In the genomic region with DNA sequence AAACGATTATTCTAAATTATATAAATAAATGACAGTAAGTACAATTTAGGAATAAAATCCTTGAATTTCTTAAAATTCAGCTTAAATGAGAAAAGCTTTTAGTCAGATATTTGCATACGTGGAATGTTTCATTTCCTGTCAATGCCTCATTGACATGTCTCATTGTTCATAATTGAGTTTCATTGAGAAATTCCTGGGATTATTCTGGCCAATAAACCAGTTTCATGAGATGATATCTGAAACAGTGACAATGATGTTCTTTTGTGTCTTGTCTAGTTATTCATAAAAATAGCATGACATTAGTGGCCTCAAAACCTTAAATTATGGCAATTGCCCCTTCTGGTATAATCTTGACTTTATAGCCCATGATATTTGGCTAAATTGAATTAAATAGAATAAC, we compare ENCODE assay signal across 21 cellular contexts.
"Had no signal": no experiment of that assay in that cellular context is flagged by ENCODE, and none has a peak within 500 bp of the region (broad histone marks: within the 10 kb centered on the region; RNA-seq: fewer than 3 reads in every experiment).

No MANE protein-coding gene starts in this region.

- DNase-seq: effector memory CD8-positive, alpha-beta T cell; heart left ventricle; hippocampal formation; left colon; left ventricle myocardium superior; naive thymus-derived CD4-positive, alpha-beta T cell; nephron progenitor cell; psoas muscle; sigmoid colon; stimulated activated CD4-positive, alpha-beta T cell treated with anti-CD3 and anti-CD28 coated beads, Interleukin-2, amount 100 ng/mL, for 24 hours; stimulated activated CD4-positive, alpha-beta T cell treated with anti-CD3 and anti-CD28 coated beads, Interleukin-4, amount 100 ng/mL, for 4 hours; stimulated activated naive B cell treated with anti-CD40 and anti-IgM and Interleukin-4, amounts not matched to agents 10 μg/mL and 1 μg/mL and 100 μg/mL, for 72 hours; stimulated activated naive CD8-positive, alpha-beta T cell treated with anti-CD3 and anti-CD28 coated beads, Interleukin-15, amount 100 ng/mL, for 72 hours; transverse colon had no signal

- H3K9me3 ChIP-seq: psoas muscle, right atrium auricular region, sigmoid colon, thoracic aorta, transverse colon had no signal

- H3K27me3 ChIP-seq: right atrium auricular region, sigmoid colon, transverse colon had no signal

- H3K9ac ChIP-seq: parathyroid adenoma had no signal

- H3K4me1 Mint-ChIP-seq: naive thymus-derived CD4-positive, alpha-beta T cell; stimulated activated naive CD8-positive, alpha-beta T cell treated with anti-CD3 and anti-CD28 coated beads, Interleukin-15, amount 100 ng/mL, for 72 hours had no signal

- H3K36me3 ChIP-seq: heart left ventricle, right atrium auricular region, sigmoid colon, thoracic aorta, transverse colon had no signal

- FAIRE-seq: colon, frontal cortex had no signal

- H2AFZ ChIP-seq: parathyroid adenoma had no signal

- H3K79me2 ChIP-seq: parathyroid adenoma had no signal

- H3K27ac ChIP-seq: heart left ventricle, parathyroid adenoma, psoas muscle, right atrium auricular region, sigmoid colon, skin epidermis, thoracic aorta, transverse colon had no signal

- H3K27ac Mint-ChIP-seq: dendritic cell treated with granulocyte-macrophage colony-stimulating factor and Interleukin-4, amounts not matched to agents 40 ng/mL and 50 ng/mL, for 4 days; effector memory CD8-positive, alpha-beta T cell; naive thymus-derived CD4-positive, alpha-beta T cell; nephron progenitor cell; stimulated activated naive B cell treated with anti-CD40 and anti-IgM and Interleukin-4, amounts not matched to agents 10 μg/mL and 1 μg/mL and 100 μg/mL, for 72 hours; stimulated activated naive CD8-positive, alpha-beta T cell treated with anti-CD3 and anti-CD28 coated beads, Interleukin-15, amount 100 ng/mL, for 72 hours had no signal

- H3K27me3 Mint-ChIP-seq: dendritic cell treated with granulocyte-macrophage colony-stimulating factor and Interleukin-4, amounts not matched to agents 40 ng/mL and 50 ng/mL, for 4 days; effector memory CD8-positive, alpha-beta T cell; naive thymus-derived CD4-positive, alpha-beta T cell; stimulated activated naive CD8-positive, alpha-beta T cell treated with anti-CD3 and anti-CD28 coated beads, Interleukin-15, amount 100 ng/mL, for 72 hours had no signal

- H3K4me1 ChIP-seq: heart left ventricle, parathyroid adenoma, psoas muscle, right atrium auricular region, sigmoid colon, transverse colon had no signal

- H3K4me3 Mint-ChIP-seq: dendritic cell treated with granulocyte-macrophage colony-stimulating factor and Interleukin-4, amounts not matched to agents 40 ng/mL and 50 ng/mL, for 4 days; effector memory CD8-positive, alpha-beta T cell; naive thymus-derived CD4-positive, alpha-beta T cell; nephron progenitor cell; stimulated activated naive B cell treated with anti-CD40 and anti-IgM and Interleukin-4, amounts not matched to agents 10 μg/mL and 1 μg/mL and 100 μg/mL, for 72 hours; stimulated activated naive CD8-positive, alpha-beta T cell treated with anti-CD3 and anti-CD28 coated beads, Interleukin-15, amount 100 ng/mL, for 72 hours had no signal

- H3K4me3 ChIP-seq: heart left ventricle, psoas muscle, right atrium auricular region, sigmoid colon, skin epidermis, transverse colon had no signal

- H3K36me3 Mint-ChIP-seq: naive thymus-derived CD4-positive, alpha-beta T cell; stimulated activated naive B cell treated with anti-CD40 and anti-IgM and Interleukin-4, amounts not matched to agents 10 μg/mL and 1 μg/mL and 100 μg/mL, for 72 hours had no signal
